Comparison of ENCODE assay signal across 8 cellular contexts in genomic region chr19:11766597-11767591, GRCh38. TPM values are rescaled to one million over a fixed set of nuclear protein-coding genes. Genes with fewer than 3 reads are reported as not detected.
DNase-seq lines count a peak whose midpoint lies in the region; ATAC-seq and TF ChIP-seq lines count a peak whose summit lies in the region.

Gene ZNF441 (plus strand): TSS chr19:11767000. CDS start chr19:11767194, 194 bp downstream.

- peaks cover 0 to 27% of the 10 kb centered on the region in 2 donors for H3K27me3 Mint-ChIP-seq in CD8-positive, alpha-beta memory T cell
- H3K27me3 Mint-ChIP-seq in endodermal cell (ENCODE audit: insufficient read depth) = peaks cover 61% of the 10 kb centered on the region

- CTCF ChIA-PET in CD8-positive, alpha-beta memory T cell (lab: Charles Lee) = interaction anchor here (0.6 to 1.5 kb wide), 2 partner anchors 24 to 873 kb away, joined by 3 read pairs; no protein-coding TSS in a partner anchor

- H3K9me3 Mint-ChIP-seq in CD8-positive, alpha-beta memory T cell = peaks cover 3 to 25% (median 14%) of the 10 kb centered on the region in 5 donors
- H3K9me3 Mint-ChIP-seq in endodermal cell = peaks cover 66% of the 10 kb centered on the region

- H3K4me1 Mint-ChIP-seq in CD8-positive, alpha-beta memory T cell = peaks cover 29 to 33% (median 31%) of the 10 kb centered on the region in 3 donors
- H3K4me1 Mint-ChIP-seq in endodermal cell = no peaks in the 10 kb centered on the region

- H3K27ac Mint-ChIP-seq in CD8-positive, alpha-beta memory T cell = peak within 1 kb of the TSS; percentile 90 to 99 (median 94)
- H3K27ac Mint-ChIP-seq in endodermal cell = peak within 1 kb of the TSS; percentile 92

- H3K36me3 ChIP-seq in CD8-positive, alpha-beta memory T cell (ENCODE audit: insufficient read depth, low read length) = no peaks in the 10 kb centered on the region
- H3K36me3 ChIP-seq in endodermal cell (ENCODE audit: control insufficient read depth, insufficient read depth, low read length) (no peaks in the 10 kb centered on the region), mesodermal cell (ENCODE audit: control insufficient read depth, insufficient read depth, low read length) (no peaks in the 10 kb centered on the region)

- H3K4me3 ChIP-seq in CD8-positive, alpha-beta memory T cell (ENCODE audit: low read length) = peak within 1 kb of the TSS; percentile 89
- H3K4me3 ChIP-seq in endodermal cell (ENCODE audit: low read length) (peak within 1 kb of the TSS; percentile 86), mesodermal cell (ENCODE audit: extremely low read depth, insufficient read depth, low read length, poor library complexity, severe bottlenecking) (peak within 1 kb of the TSS; percentile 68)

- WGBS in endodermal cell (ENCODE audit: insufficient coverage in 1 of 2, insufficient read length in 1 of 2), 2 experiments = 1 to 2% methylated on average over 16 to 61 of the region's 61 CpGs
- WGBS in mesodermal cell (ENCODE audit: insufficient coverage in 2 of 2), 2 experiments = 3 to 4% methylated on average over 41 to 57 of the region's 61 CpGs

- H3K36me3 Mint-ChIP-seq in CD8-positive, alpha-beta memory T cell = peaks cover 6 to 40% (median 18%) of the 10 kb centered on the region in 3 donors
- H3K36me3 Mint-ChIP-seq in endodermal cell (ENCODE audit: low read depth) = peaks cover 2% of the 10 kb centered on the region

- peak; percentile 81 to 92 (median 85) for DNase-seq in CD8-positive, alpha-beta memory T cell
- DNase-seq in HS-5 (ENCODE audit: low read depth) = peak; percentile 88
- DNase-seq in NOMO-1 treated with dmso at 0.1 percent for 144 hours (lab: John Stamatoyannopoulos, UW; ENCODE audit: unreplicated experiment) = peak; percentile 87
- DNase-seq in activated CD8-positive, alpha-beta memory T cell treated with anti-CD3 and anti-CD28 coated beads, Interleukin-2, amount 50 U/mL, for 24 hours (ENCODE audit: extremely low read depth) = peak; percentile 91
- DNase-seq in endodermal cell = peak; percentile 98
- peak; percentile 90 for DNase-seq in stimulated activated CD8-positive, alpha-beta memory T cell treated with anti-CD3 and anti-CD28 coated beads, Interleukin-15, amount 100 ng/mL, for 1 hour (ENCODE audit: low read depth)

- peak within 1 kb of the TSS; percentile 83 for H3K9ac ChIP-seq in endodermal cell (ENCODE audit: extremely low read depth, low read length, poor library complexity, severe bottlenecking)

- peak within 1 kb of the TSS; percentile 96 to 99 (median 98) for H3K4me3 Mint-ChIP-seq in CD8-positive, alpha-beta memory T cell
- peak within 1 kb of the TSS; percentile 81 for H3K4me3 Mint-ChIP-seq in endodermal cell

- ATAC-seq in GM19468 (IDR thresholded peaks at IDR 0.05; ENCODE audit: extremely low read depth, unreplicated experiment) = peak; percentile 89

- H3K4me1 ChIP-seq in CD8-positive, alpha-beta memory T cell (ENCODE audit: insufficient read depth, low read length) = peaks cover 17% of the 10 kb centered on the region
- H3K4me1 ChIP-seq in endodermal cell (ENCODE audit: control insufficient read depth, insufficient read depth, low read length) (no peaks in the 10 kb centered on the region), mesodermal cell (ENCODE audit: control insufficient read depth, insufficient read depth, low read length, poor library complexity, severe bottlenecking) (peaks cover 4% of the 10 kb centered on the region)

- POLR2A ChIA-PET in CD8-positive, alpha-beta memory T cell (lab: Charles Lee) = interaction anchor here (1.0 kb wide), 1 partner anchor 28 kb away, joined by 3 read pairs; the partner anchor contains the start of gene ZNF823

- H3K27ac ChIP-seq in CD8-positive, alpha-beta memory T cell (ENCODE audit: low read depth, low read length) = peak within 1 kb of the TSS; percentile 80
- H3K27ac ChIP-seq in endodermal cell (ENCODE audit: low read depth, low read length) = peak within 1 kb of the TSS; percentile 68
- peak within 1 kb of the TSS; percentile 96 for H3K27ac ChIP-seq in mesodermal cell (ENCODE audit: low read depth, low read length, severe bottlenecking)

- peaks cover 5% of the 10 kb centered on the region for H3K9me3 ChIP-seq in CD8-positive, alpha-beta memory T cell (ENCODE audit: low read length)
- H3K9me3 ChIP-seq in endodermal cell (ENCODE audit: control insufficient read depth, low read length) (peaks cover 25% of the 10 kb centered on the region), mesodermal cell (ENCODE audit: control insufficient read depth, low read length) (peaks cover 20% of the 10 kb centered on the region)

- TF ChIP-seq CTCF in endodermal cell (conservative IDR thresholded peaks at IDR 0.05) = no peak

- no peaks in the 10 kb centered on the region for H3K27me3 ChIP-seq in CD8-positive, alpha-beta memory T cell (ENCODE audit: insufficient read depth, low read length, poor library complexity, severe bottlenecking)
- H3K27me3 ChIP-seq in endodermal cell (ENCODE audit: control insufficient read depth, insufficient read depth, low read length, poor library complexity, severe bottlenecking) = peaks cover 31% of the 10 kb centered on the region

RNA-seq across cellular contexts. Expression of gene ZNF441, which starts in this region (rescaled TPM):
- 1 to 10 TPM; 6.4 to 7.5 TPM for total RNA-seq in CD8-positive, alpha-beta memory T cell
- 5.9 TPM for polyA plus RNA-seq in CD8-positive, alpha-beta memory T cell
- total RNA-seq in endodermal cell = 1 to 10 TPM; 2.2 to 4.4 TPM
- polyA plus RNA-seq in endodermal cell (2013, experiment 1 of 2) = 6.1 TPM
- polyA plus RNA-seq in endodermal cell (2013, experiment 2 of 2) = 5.3 TPM
- polyA plus RNA-seq in mesodermal cell (2013, experiment 1 of 2) = 4.9 TPM
- 4.9 TPM for polyA plus RNA-seq in mesodermal cell (2013, experiment 2 of 2)

Comparison
In these comparisons a context has a peak if more than half of its experiments do, and no peak if none do; other contexts are left out.
1. Peak in every context shown above with its lines: DNase-seq, ATAC-seq, H3K4me3 ChIP-seq and H3K27ac ChIP-seq.